In genomic region chr16:49085689-49086088, GRCh38 we compare ENCODE assay signal across 23 cellular contexts.
DNase-seq lines count a peak whose midpoint lies in the region; ATAC-seq and TF ChIP-seq lines count a peak whose summit lies in the region.
"Had no signal": no experiment of that assay in that cellular context is flagged by ENCODE, and none has a peak within 500 bp of the region (broad histone marks: within the 10 kb centered on the region; RNA-seq: fewer than 3 reads in every experiment).

No MANE protein-coding gene starts in this region.

- peaks cover 0 to 4% (median 1%) of the 10 kb centered on the region in 4 donors for H3K9me3 ChIP-seq in upper lobe of left lung

- H3K36me3 ChIP-seq in upper lobe of left lung: no peaks in the 10 kb centered on the region

- no peak overlapping the region for H3K4me3 ChIP-seq in HFF-Myc (replicated peaks; ENCODE audit: low read depth, low read length)
- no peak overlapping the region for H3K4me3 ChIP-seq in astrocyte of the cerebellum (ENCODE audit: low read depth, low read length)
- no peak overlapping the region for H3K4me3 ChIP-seq in fibroblast of mammary gland (ENCODE audit: control insufficient read depth, low read depth, low read length)
- H3K4me3 ChIP-seq in upper lobe of left lung: no peak overlapping the region
- H3K4me3 ChIP-seq: GM12878 had no signal

- in situ Hi-C loops in astrocyte of the cerebellum (cut with HindIII; ENCODE audit: low sequenced_read_pairs): no loop called here

- ATAC-seq in HG03457 (IDR thresholded peaks at IDR 0.05; ENCODE audit: unreplicated experiment) (no peak), upper lobe of left lung (ENCODE audit: low FRiP score in 2 of 2) (no peak)
- ATAC-seq: GM12878, HCT116, PC-3, SK-N-SH treated with all-trans-retinoic acid at 6 μM for 48 hours had no signal

- no peak for TF ChIP-seq EP300 in upper lobe of left lung (IDR thresholded peaks at IDR 0.05)

- TF ChIP-seq POLR2A in upper lobe of left lung (IDR thresholded peaks at IDR 0.05): no peak

- H3K27me3 ChIP-seq in upper lobe of left lung: no peaks in the 10 kb centered on the region

- no peak overlapping the region for H3K27ac ChIP-seq in upper lobe of left lung
- H3K27ac ChIP-seq: RWPE1 had no signal

- 77 to 92% methylated on average over 2 of the region's 2 CpGs for WGBS in upper lobe of left lung, 2 donors

- peak; percentile 22 for DNase-seq in HFF-Myc (ENCODE audit: extremely low read depth, low read depth)
- peak; percentile 28 for DNase-seq in astrocyte of the cerebellum (ENCODE audit: low read depth)
- peak; percentile 49 for DNase-seq in fibroblast of mammary gland (ENCODE audit: low read depth)
- DNase-seq in hepatic stellate cell (ENCODE audit: low spot score): no peak
- DNase-seq in T-helper 1 cell: no peak
- DNase-seq in upper lobe of left lung: no peak
- DNase-seq: COR-L47, DMS 273 treated with DMSO at 0.1 percent for 48 hours, DND-41, GDM1, GOT3, KBM-7, NCI-H1417 treated with DMSO at 0.1 percent for 48 hours, NCI-H1930, NCI-H345, NCI-H526, PC-3, SIG-M5 had no signal

- TF ChIP-seq CTCF in HFF-Myc (IDR thresholded peaks at IDR 0.05; ENCODE audit: low read depth, low read length, missing control alignments) (no peak), astrocyte of the cerebellum (IDR thresholded peaks at IDR 0.05; ENCODE audit: low read depth, low read length, missing control alignments) (no peak), fibroblast of mammary gland (conservative IDR thresholded peaks at IDR 0.05; ENCODE audit: control insufficient read depth, insufficient read depth, low read depth, low read length) (no peak), upper lobe of left lung (IDR thresholded peaks at IDR 0.05) (no peak)

- H3K4me1 ChIP-seq in upper lobe of left lung: no peaks in the 10 kb centered on the region

Comparison
In these comparisons a context has a peak if more than half of its experiments do, and no peak if none do; other contexts are left out.
1. DNase-seq: peak in HFF-Myc (single experiment), astrocyte of the cerebellum (single experiment) and fibroblast of mammary gland (single experiment); none in hepatic stellate cell (single experiment), T-helper 1 cell (0 of 5) and upper lobe of left lung (0 of 2).